Comparison of ENCODE assay signal across 13 cellular contexts in genomic region chr2:237429761-237430160, GRCh38. TPM values are rescaled to one million over a fixed set of nuclear protein-coding genes. Genes with fewer than 3 reads are reported as not detected.
DNase-seq lines count a peak whose midpoint lies in the region; ATAC-seq and TF ChIP-seq lines count a peak whose summit lies in the region.
"Had no signal": no experiment of that assay in that cellular context is flagged by ENCODE, and none has a peak within 500 bp of the region (broad histone marks: within the 10 kb centered on the region; RNA-seq: fewer than 3 reads in every experiment).

No MANE protein-coding gene starts in this region.

- H3K36me3 Mint-ChIP-seq in activated CD4-positive, alpha-beta T cell treated with anti-CD3 and anti-CD28 coated beads, Interleukin-2, amount 10 ng/mL, durations not matched to agents 24 days and 14 days (ENCODE audit: low read depth) = peaks cover 31% of the 10 kb centered on the region
- H3K36me3 Mint-ChIP-seq in activated T-helper 2 cell treated with anti-CD3 and anti-CD28 coated beads, Interferon-gamma antibody, Interleukin-2, Interleukin-4, amounts not matched to agents 10 μg/mL and 5 μg/mL and 100 μg/mL, durations not matched to agents 14 hours and 24 hours and 36 hours (ENCODE audit: low read depth) = no peaks in the 10 kb centered on the region
- H3K36me3 Mint-ChIP-seq in natural killer cell = no peaks in the 10 kb centered on the region

- POLR2A ChIA-PET in HEK293T (lab: Yijun Ruan, JAX) = interaction anchor here (1.5 kb wide), 1 partner anchor 8 kb away, joined by 4 read pairs; no protein-coding TSS in a partner anchor

- ATAC-seq in natural killer cell (no peak), HG02571 (IDR thresholded peaks at IDR 0.05; ENCODE audit: unreplicated experiment) (no peak)
- ATAC-seq: foreskin keratinocyte had no signal

- no peak for TF ChIP-seq CTCF in natural killer cell (IDR thresholded peaks at IDR 0.05)

- H3K4me3 ChIP-seq in skeletal muscle satellite cell (ENCODE audit: low read length) = no peak overlapping the region

- intact Hi-C loops in activated CD4-positive, alpha-beta T cell treated with anti-CD3 and anti-CD28 coated beads, Interleukin-2, amount 10 ng/mL, durations not matched to agents 24 days and 14 days (cut with micrococcal nuclease) = loop anchor here (2.0 to 10.0 kb wide), 3 partner anchors 45 to 885 kb away; no protein-coding TSS in a partner anchor
- intact Hi-C loops in activated T-helper 2 cell treated with anti-CD3 and anti-CD28 coated beads, Interferon-gamma antibody, Interleukin-2, Interleukin-4, amounts not matched to agents 10 μg/mL and 5 μg/mL and 100 μg/mL, durations not matched to agents 14 hours and 24 hours and 36 hours (cut with micrococcal nuclease) = loop anchor here (2.0 to 10.0 kb wide), 7 partner anchors 203 to 882 kb away; partner anchors contain the start of gene SCLY
- intact Hi-C loops in natural killer cell (cut with micrococcal nuclease) = no loop called here

- peaks cover 18% of the 10 kb centered on the region for H3K36me3 ChIP-seq in skeletal muscle satellite cell (ENCODE audit: insufficient read depth, low read length)
- H3K36me3 ChIP-seq: neutrophil had no signal

- H3K9ac ChIP-seq in skeletal muscle satellite cell (ENCODE audit: low read depth, low read length) = peak overlapping the region; percentile 70

- peak overlapping the region; percentile 95 for H3K27ac Mint-ChIP-seq in activated CD4-positive, alpha-beta T cell treated with anti-CD3 and anti-CD28 coated beads, Interleukin-2, amount 10 ng/mL, durations not matched to agents 24 days and 14 days
- peak overlapping the region; percentile 54 for H3K27ac Mint-ChIP-seq in activated T-helper 2 cell treated with anti-CD3 and anti-CD28 coated beads, Interferon-gamma antibody, Interleukin-2, Interleukin-4, amounts not matched to agents 10 μg/mL and 5 μg/mL and 100 μg/mL, durations not matched to agents 14 hours and 24 hours and 36 hours
- H3K27ac Mint-ChIP-seq in natural killer cell = no peak overlapping the region

- H3K9me3 Mint-ChIP-seq in activated CD4-positive, alpha-beta T cell treated with anti-CD3 and anti-CD28 coated beads, Interleukin-2, amount 10 ng/mL, durations not matched to agents 24 days and 14 days = peaks cover 7% of the 10 kb centered on the region
- H3K9me3 Mint-ChIP-seq in activated T-helper 2 cell treated with anti-CD3 and anti-CD28 coated beads, Interferon-gamma antibody, Interleukin-2, Interleukin-4, amounts not matched to agents 10 μg/mL and 5 μg/mL and 100 μg/mL, durations not matched to agents 14 hours and 24 hours and 36 hours = no peaks in the 10 kb centered on the region
- H3K9me3 Mint-ChIP-seq in natural killer cell = no peaks in the 10 kb centered on the region

- H3K27me3 Mint-ChIP-seq in activated CD4-positive, alpha-beta T cell treated with anti-CD3 and anti-CD28 coated beads, Interleukin-2, amount 10 ng/mL, durations not matched to agents 24 days and 14 days = no peaks in the 10 kb centered on the region
- no peaks in the 10 kb centered on the region for H3K27me3 Mint-ChIP-seq in activated T-helper 2 cell treated with anti-CD3 and anti-CD28 coated beads, Interferon-gamma antibody, Interleukin-2, Interleukin-4, amounts not matched to agents 10 μg/mL and 5 μg/mL and 100 μg/mL, durations not matched to agents 14 hours and 24 hours and 36 hours (ENCODE audit: low read depth)
- peaks cover 0 to under 1% of the 10 kb centered on the region in 2 donors for H3K27me3 Mint-ChIP-seq in natural killer cell (ENCODE audit: low read depth in 2 of 2)

- no peaks in the 10 kb centered on the region for H3K27me3 ChIP-seq in skeletal muscle satellite cell (ENCODE audit: control insufficient read depth, insufficient read depth, low read length)
- H3K27me3 ChIP-seq: foreskin keratinocyte had no signal

- no peak overlapping the region for H3K4me2 ChIP-seq in skeletal muscle satellite cell (ENCODE audit: low read length)

- peaks cover 49% of the 10 kb centered on the region for H3K4me1 ChIP-seq in skeletal muscle satellite cell (ENCODE audit: control insufficient read depth, insufficient read depth, low read length)

- no peaks in the 10 kb centered on the region for H3K9me3 ChIP-seq in skeletal muscle satellite cell (replicated peaks; ENCODE audit: low read length)
- H3K9me3 ChIP-seq: neutrophil had no signal

- DNase-seq in activated CD4-positive, alpha-beta T cell treated with anti-CD3 and anti-CD28 coated beads, Interleukin-2, amount 10 ng/mL, durations not matched to agents 24 days and 14 days = peak; percentile 69
- no peak for DNase-seq in activated CD4-positive, alpha-beta T cell treated with anti-CD3 and anti-CD28 coated beads for 4 hours
- DNase-seq in M059J (ENCODE audit: low read depth) = peak; percentile 77
- DNase-seq in activated T-helper 2 cell treated with anti-CD3 and anti-CD28 coated beads, Interferon-gamma antibody, Interleukin-2, Interleukin-4, amounts not matched to agents 10 μg/mL and 5 μg/mL and 100 μg/mL, durations not matched to agents 14 hours and 24 hours and 36 hours (ENCODE audit: low spot score) = no peak
- no peak for DNase-seq in natural killer cell
- DNase-seq in HEK293T (ENCODE audit: extremely low spot score) = no peak
- DNase-seq: foreskin keratinocyte, mesendoderm, NCI-H2081 treated with DMSO at 0.1 percent for 48 hours, NCI-H748 treated with DMSO at 0.1 percent for 48 hours had no signal

- CTCF ChIA-PET in HEK293T (lab: Yijun Ruan, JAX) = interaction anchor here (1.5 kb wide), 1 partner anchor 8 kb away, joined by 7 read pairs; no protein-coding TSS in a partner anchor

- peak overlapping the region; percentile 73 for H3K4me3 Mint-ChIP-seq in activated CD4-positive, alpha-beta T cell treated with anti-CD3 and anti-CD28 coated beads, Interleukin-2, amount 10 ng/mL, durations not matched to agents 24 days and 14 days
- H3K4me3 Mint-ChIP-seq in activated T-helper 2 cell treated with anti-CD3 and anti-CD28 coated beads, Interferon-gamma antibody, Interleukin-2, Interleukin-4, amounts not matched to agents 10 μg/mL and 5 μg/mL and 100 μg/mL, durations not matched to agents 14 hours and 24 hours and 36 hours (ENCODE audit: low read depth) = no peak overlapping the region
- H3K4me3 Mint-ChIP-seq in natural killer cell = no peak overlapping the region

- H3K4me1 Mint-ChIP-seq in activated CD4-positive, alpha-beta T cell treated with anti-CD3 and anti-CD28 coated beads, Interleukin-2, amount 10 ng/mL, durations not matched to agents 24 days and 14 days = peaks cover 82% of the 10 kb centered on the region
- H3K4me1 Mint-ChIP-seq in activated T-helper 2 cell treated with anti-CD3 and anti-CD28 coated beads, Interferon-gamma antibody, Interleukin-2, Interleukin-4, amounts not matched to agents 10 μg/mL and 5 μg/mL and 100 μg/mL, durations not matched to agents 14 hours and 24 hours and 36 hours (ENCODE audit: low read depth) = peaks cover 80% of the 10 kb centered on the region
- H3K4me1 Mint-ChIP-seq in natural killer cell = peaks cover 33 to 42% of the 10 kb centered on the region in 2 donors

TF ChIP-seq in HEK293T, 16 proteins besides CTCF, POLR2A, EP300 and RAD21:
- no peak for TF ChIP-seq SP1 (IDR thresholded peaks at IDR 0.05)

RNA-seq across cellular contexts. Expression of gene COL6A3, which starts 15.8 kb away (rescaled TPM):
- total RNA-seq in activated CD4-positive, alpha-beta T cell treated with anti-CD3 and anti-CD28 coated beads, Interleukin-2, amount 10 ng/mL, durations not matched to agents 24 days and 14 days = 27.6 and 28.7 TPM in 2 replicates
- 2.1 and 3.5 TPM in 2 replicates for total RNA-seq in M059J (2014; rRNA removed; shearing (Covaris generic))
- 7.9 and 9.2 TPM in 2 replicates for total RNA-seq in activated T-helper 2 cell treated with anti-CD3 and anti-CD28 coated beads, Interferon-gamma antibody, Interleukin-2, Interleukin-4, amounts not matched to agents 10 μg/mL and 5 μg/mL and 100 μg/mL, durations not matched to agents 14 hours and 24 hours and 36 hours
- total RNA-seq in skeletal muscle satellite cell (2012; rRNA removed) = 1,992 and 2,805 TPM in 2 replicates
- total RNA-seq in natural killer cell = under 1 TPM; 0.10 to 0.31 (median 0.29) TPM
- total RNA-seq: foreskin keratinocyte had no signal

RNA-seq across cellular contexts. Expression of gene MLPH, which starts 57.3 kb away (rescaled TPM):
- total RNA-seq in activated CD4-positive, alpha-beta T cell treated with anti-CD3 and anti-CD28 coated beads, Interleukin-2, amount 10 ng/mL, durations not matched to agents 24 days and 14 days = not detected in 2 replicates
- total RNA-seq in M059J (2014; rRNA removed; shearing (Covaris generic)) = 50.7 and 68.8 TPM in 2 replicates
- not detected in 2 replicates for total RNA-seq in activated T-helper 2 cell treated with anti-CD3 and anti-CD28 coated beads, Interferon-gamma antibody, Interleukin-2, Interleukin-4, amounts not matched to agents 10 μg/mL and 5 μg/mL and 100 μg/mL, durations not matched to agents 14 hours and 24 hours and 36 hours
- total RNA-seq in skeletal muscle satellite cell (2012; rRNA removed) = 24.7 and 53.0 TPM in 2 replicates
- total RNA-seq in natural killer cell = not detected

Comparison
In these comparisons a context has a peak if more than half of its experiments do, and no peak if none do; other contexts are left out.
1. DNase-seq: peak in activated CD4-positive, alpha-beta T cell treated with anti-CD3 and anti-CD28 coated beads, Interleukin-2, amount 10 ng/mL, durations not matched to agents 24 days and 14 days (single experiment) and M059J (single experiment); none in activated CD4-positive, alpha-beta T cell treated with anti-CD3 and anti-CD28 coated beads for 4 hours (0 of 2), activated T-helper 2 cell treated with anti-CD3 and anti-CD28 coated beads, Interferon-gamma antibody, Interleukin-2, Interleukin-4, amounts not matched to agents 10 μg/mL and 5 μg/mL and 100 μg/mL, durations not matched to agents 14 hours and 24 hours and 36 hours (single experiment), natural killer cell (single experiment) and HEK293T (single experiment).
2. H3K27ac Mint-ChIP-seq: peak in activated CD4-positive, alpha-beta T cell treated with anti-CD3 and anti-CD28 coated beads, Interleukin-2, amount 10 ng/mL, durations not matched to agents 24 days and 14 days (single experiment) and activated T-helper 2 cell treated with anti-CD3 and anti-CD28 coated beads, Interferon-gamma antibody, Interleukin-2, Interleukin-4, amounts not matched to agents 10 μg/mL and 5 μg/mL and 100 μg/mL, durations not matched to agents 14 hours and 24 hours and 36 hours (single experiment); none in natural killer cell (0 of 2).
3. RNA of gene MLPH, which starts 57.3 kb away (total RNA-seq): 50.7 to 68.8 TPM in M059J; not detected in activated CD4-positive, alpha-beta T cell treated with anti-CD3 and anti-CD28 coated beads, Interleukin-2, amount 10 ng/mL, durations not matched to agents 24 days and 14 days, not detected in activated T-helper 2 cell treated with anti-CD3 and anti-CD28 coated beads, Interferon-gamma antibody, Interleukin-2, Interleukin-4, amounts not matched to agents 10 μg/mL and 5 μg/mL and 100 μg/mL, durations not matched to agents 14 hours and 24 hours and 36 hours and not detected in natural killer cell; every median in the first group is over 10 times any median in the second.